1 cellular context compared by ENCODE assay signal in genomic region chr20:61185841-61186601, GRCh38.
TF ChIP-seq lines count a peak whose summit lies in the region.

No MANE protein-coding gene starts in this region.

TF ChIP-seq in liver, 16 proteins besides CTCF, POLR2A, EP300 and RAD21 (continued from another document):
- TF ChIP-seq, protein P1, sequence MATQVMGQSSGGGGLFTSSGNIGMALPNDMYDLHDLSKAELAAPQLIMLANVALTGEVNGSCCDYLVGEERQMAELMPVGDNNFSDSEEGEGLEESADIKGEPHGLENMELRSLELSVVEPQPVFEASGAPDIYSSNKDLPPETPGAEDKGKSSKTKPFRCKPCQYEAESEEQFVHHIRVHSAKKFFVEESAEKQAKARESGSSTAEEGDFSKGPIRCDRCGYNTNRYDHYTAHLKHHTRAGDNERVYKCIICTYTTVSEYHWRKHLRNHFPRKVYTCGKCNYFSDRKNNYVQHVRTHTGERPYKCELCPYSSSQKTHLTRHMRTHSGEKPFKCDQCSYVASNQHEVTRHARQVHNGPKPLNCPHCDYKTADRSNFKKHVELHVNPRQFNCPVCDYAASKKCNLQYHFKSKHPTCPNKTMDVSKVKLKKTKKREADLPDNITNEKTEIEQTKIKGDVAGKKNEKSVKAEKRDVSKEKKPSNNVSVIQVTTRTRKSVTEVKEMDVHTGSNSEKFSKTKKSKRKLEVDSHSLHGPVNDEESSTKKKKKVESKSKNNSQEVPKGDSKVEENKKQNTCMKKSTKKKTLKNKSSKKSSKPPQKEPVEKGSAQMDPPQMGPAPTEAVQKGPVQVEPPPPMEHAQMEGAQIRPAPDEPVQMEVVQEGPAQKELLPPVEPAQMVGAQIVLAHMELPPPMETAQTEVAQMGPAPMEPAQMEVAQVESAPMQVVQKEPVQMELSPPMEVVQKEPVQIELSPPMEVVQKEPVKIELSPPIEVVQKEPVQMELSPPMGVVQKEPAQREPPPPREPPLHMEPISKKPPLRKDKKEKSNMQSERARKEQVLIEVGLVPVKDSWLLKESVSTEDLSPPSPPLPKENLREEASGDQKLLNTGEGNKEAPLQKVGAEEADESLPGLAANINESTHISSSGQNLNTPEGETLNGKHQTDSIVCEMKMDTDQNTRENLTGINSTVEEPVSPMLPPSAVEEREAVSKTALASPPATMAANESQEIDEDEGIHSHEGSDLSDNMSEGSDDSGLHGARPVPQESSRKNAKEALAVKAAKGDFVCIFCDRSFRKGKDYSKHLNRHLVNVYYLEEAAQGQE (IDR thresholded peaks at IDR 0.05): no peak
- TF ChIP-seq NR2F2 (IDR thresholded peaks at IDR 0.05) (peak; percentile 49), ATF3 (IDR thresholded peaks at IDR 0.05) (no peak), SP1 (IDR thresholded peaks at IDR 0.05) (no peak), JUND (IDR thresholded peaks at IDR 0.05) (peak in 1 of 2 donors; percentile 43), TAF1 (conservative IDR thresholded peaks at IDR 0.05) (no peak), ZBTB33 (IDR thresholded peaks at IDR 0.05) (no peak), RXRA (IDR thresholded peaks at IDR 0.05) (peak; percentile 35 to 58), YY1 (IDR thresholded peaks at IDR 0.05) (no peak), FOXA1 (IDR thresholded peaks at IDR 0.05) (no peak), FOXA2 (IDR thresholded peaks at IDR 0.05) (no peak), GABPA (IDR thresholded peaks at IDR 0.05 in 1 of 2, conservative IDR thresholded peaks at IDR 0.05 in 1 of 2) (no peak), HNF4G (IDR thresholded peaks at IDR 0.05) (no peak), HNF4A (conservative IDR thresholded peaks at IDR 0.05) (no peak)
